Comparison of ENCODE assay signal across 13 cellular contexts in genomic region chr17:14320734-14321475, GRCh38. TPM values are rescaled to one million over a fixed set of nuclear protein-coding genes. Genes with fewer than 3 reads are reported as not detected.
DNase-seq lines count a peak whose midpoint lies in the region; ATAC-seq, FAIRE-seq and TF ChIP-seq lines count a peak whose summit lies in the region.
"Had no signal": no experiment of that assay in that cellular context is flagged by ENCODE, and none has a peak within 500 bp of the region (broad histone marks: within the 10 kb centered on the region; RNA-seq: fewer than 3 reads in every experiment).

No MANE protein-coding gene starts in this region.

- DNase-seq in CD8-positive, alpha-beta memory T cell = no peak
- DNase-seq in NCI-H1105 treated with DMSO at 0.1 percent for 48 hours (lab: John Stamatoyannopoulos, UW) (peak; percentile 94), astrocyte (ENCODE audit: low read depth) (peak; percentile 38), suprapubic skin (ENCODE audit: low spot score in 2 of 2) (no peak), hypothalamus (lab: John Stamatoyannopoulos, UW) (no peak), GM12892 (ENCODE audit: insufficient read length) (no peak)
- no peak for DNase-seq in naive thymus-derived CD8-positive, alpha-beta T cell
- DNase-seq: activated CD8-positive, alpha-beta memory T cell treated with anti-CD3 and anti-CD28 coated beads, Interleukin-2, amount 10 ng/mL, durations not matched to agents 7 days and 5 days; MM.1S; SJCRH30; tibial artery had no signal

- TF ChIP-seq POLR2A in suprapubic skin (IDR thresholded peaks at IDR 0.05) (no peak), GM12892 (IDR thresholded peaks at IDR 0.05; ENCODE audit: low read depth, low read length) (no peak)

- no peak overlapping the region for H3K4me3 ChIP-seq in CD8-positive, alpha-beta memory T cell (ENCODE audit: low read length)
- H3K4me3 ChIP-seq in astrocyte (ENCODE audit: insufficient read depth, low read depth, low read length) (no peak overlapping the region), suprapubic skin (no peak overlapping the region)
- H3K4me3 ChIP-seq: adrenal gland, SJCRH30, tibial artery had no signal

- CTCF ChIA-PET in CD8-positive, alpha-beta memory T cell (lab: Charles Lee) = interaction anchor here (0.8 to 1.5 kb wide), 2 partner anchors 9 to 11 kb away, joined by 3 read pairs; no protein-coding TSS in a partner anchor

- H3K9ac ChIP-seq in astrocyte (ENCODE audit: low read length) = peak overlapping the region; percentile 3

- no peak for TF ChIP-seq EP300 in suprapubic skin (IDR thresholded peaks at IDR 0.05)

- H3K27ac Mint-ChIP-seq in CD8-positive, alpha-beta memory T cell = peak overlapping the region in 3 of 8 donors; percentile 0 to 70 (median 34)
- H3K27ac Mint-ChIP-seq in astrocyte (ENCODE audit: unreplicated experiment) = no peak overlapping the region
- H3K27ac Mint-ChIP-seq in naive thymus-derived CD8-positive, alpha-beta T cell = peak overlapping the region in 6 of 10 donors; percentile 6 to 71 (median 38)

- no peaks in the 10 kb centered on the region for H3K9me3 Mint-ChIP-seq in CD8-positive, alpha-beta memory T cell
- H3K9me3 Mint-ChIP-seq in astrocyte (ENCODE audit: unreplicated experiment) = no peaks in the 10 kb centered on the region
- no peaks in the 10 kb centered on the region for H3K9me3 Mint-ChIP-seq in naive thymus-derived CD8-positive, alpha-beta T cell

- FAIRE-seq in astrocyte (lab: Jason Lieb, UNC) = no peak
- FAIRE-seq in GM12892 (lab: Jason Lieb, UNC) = no peak

- POLR2A ChIA-PET in CD8-positive, alpha-beta memory T cell (lab: Charles Lee) = no interaction called here
- POLR2A ChIA-PET in naive thymus-derived CD8-positive, alpha-beta T cell (lab: Charles Lee) = interaction anchor here (0.8 kb wide), 1 partner anchor 12 kb away, joined by 13 read pairs; no protein-coding TSS in a partner anchor

- H3K4me2 ChIP-seq in astrocyte (ENCODE audit: low read length) = peak overlapping the region; percentile 65

- no peak for ATAC-seq in naive thymus-derived CD8-positive, alpha-beta T cell
- no peak for ATAC-seq in HG03439 (IDR thresholded peaks at IDR 0.05; ENCODE audit: unreplicated experiment)

- peaks cover 0 to 7% (median 0%) of the 10 kb centered on the region in 3 donors for H3K36me3 Mint-ChIP-seq in CD8-positive, alpha-beta memory T cell
- peaks cover 4% of the 10 kb centered on the region for H3K36me3 Mint-ChIP-seq in astrocyte (ENCODE audit: low read depth, unreplicated experiment)
- H3K36me3 Mint-ChIP-seq in naive thymus-derived CD8-positive, alpha-beta T cell = peaks cover 0 to 36% (median 3%) of the 10 kb centered on the region in 3 donors

- WGBS in suprapubic skin = 53% methylated on average over 13 of the region's 13 CpGs

- no peaks in the 10 kb centered on the region for H3K9me3 ChIP-seq in CD8-positive, alpha-beta memory T cell (ENCODE audit: low read length)
- no peaks in the 10 kb centered on the region for H3K9me3 ChIP-seq in astrocyte (ENCODE audit: insufficient read depth, low read depth, low read length)
- no peaks in the 10 kb centered on the region for H3K9me3 ChIP-seq in suprapubic skin
- H3K9me3 ChIP-seq: adrenal gland, SJCRH30, tibial artery had no signal

- H3K4me1 Mint-ChIP-seq in CD8-positive, alpha-beta memory T cell = peaks cover 77 to 93% (median 78%) of the 10 kb centered on the region in 3 donors
- H3K4me1 Mint-ChIP-seq in astrocyte (ENCODE audit: low read depth, unreplicated experiment) = peaks cover 22% of the 10 kb centered on the region
- H3K4me1 Mint-ChIP-seq in naive thymus-derived CD8-positive, alpha-beta T cell = peaks cover 53 to 95% (median 87%) of the 10 kb centered on the region in 4 donors

- H2AFZ ChIP-seq in astrocyte (ENCODE audit: low read depth, low read length) = no peak overlapping the region

- H3K27me3 ChIP-seq in CD8-positive, alpha-beta memory T cell (ENCODE audit: insufficient read depth, low read length, poor library complexity, severe bottlenecking) = no peaks in the 10 kb centered on the region
- H3K27me3 ChIP-seq in astrocyte (ENCODE audit: insufficient read depth, low read length) (no peaks in the 10 kb centered on the region), suprapubic skin (peaks cover 2% of the 10 kb centered on the region)
- H3K27me3 ChIP-seq: adrenal gland, SJCRH30 had no signal

- no peaks in the 10 kb centered on the region for H3K27me3 Mint-ChIP-seq in CD8-positive, alpha-beta memory T cell
- no peaks in the 10 kb centered on the region for H3K27me3 Mint-ChIP-seq in astrocyte (ENCODE audit: low read depth, unreplicated experiment)
- H3K27me3 Mint-ChIP-seq in naive thymus-derived CD8-positive, alpha-beta T cell = no peaks in the 10 kb centered on the region
- H3K27me3 Mint-ChIP-seq: activated CD8-positive, alpha-beta memory T cell treated with anti-CD3 and anti-CD28 coated beads, Interleukin-2, amount 10 ng/mL, durations not matched to agents 7 days and 5 days had no signal

- H3K4me3 Mint-ChIP-seq in CD8-positive, alpha-beta memory T cell = peak overlapping the region in 4 of 7 donors; percentile 0 to 44 (median 22)
- no peak overlapping the region for H3K4me3 Mint-ChIP-seq in astrocyte (ENCODE audit: unreplicated experiment)
- H3K4me3 Mint-ChIP-seq in naive thymus-derived CD8-positive, alpha-beta T cell = peak overlapping the region in 5 of 10 donors; percentile 22 to 55 (median 28)
- H3K4me3 Mint-ChIP-seq: activated CD8-positive, alpha-beta memory T cell treated with anti-CD3 and anti-CD28 coated beads, Interleukin-2, amount 10 ng/mL, durations not matched to agents 7 days and 5 days had no signal

- no peaks in the 10 kb centered on the region for H3K36me3 ChIP-seq in CD8-positive, alpha-beta memory T cell (ENCODE audit: insufficient read depth, low read length)
- no peaks in the 10 kb centered on the region for H3K36me3 ChIP-seq in astrocyte (ENCODE audit: insufficient read depth, low read length)
- H3K36me3 ChIP-seq in suprapubic skin = no peaks in the 10 kb centered on the region
- H3K36me3 ChIP-seq: adrenal gland, SJCRH30, tibial artery had no signal

- no peak overlapping the region for H3K27ac ChIP-seq in CD8-positive, alpha-beta memory T cell (ENCODE audit: low read depth, low read length)
- no peak overlapping the region for H3K27ac ChIP-seq in astrocyte (ENCODE audit: low read depth, low read length)
- H3K27ac ChIP-seq in suprapubic skin = no peak overlapping the region
- H3K27ac ChIP-seq: adrenal gland, SJCRH30, tibial artery had no signal

- TF ChIP-seq CTCF in astrocyte (IDR thresholded peaks at IDR 0.05; ENCODE audit: insufficient read depth, low read depth, low read length) (no peak), suprapubic skin (IDR thresholded peaks at IDR 0.05) (no peak)

- peaks cover 52% of the 10 kb centered on the region for H3K4me1 ChIP-seq in CD8-positive, alpha-beta memory T cell (ENCODE audit: insufficient read depth, low read length)
- H3K4me1 ChIP-seq in astrocyte (ENCODE audit: insufficient read depth, low read length) = peaks cover 17% of the 10 kb centered on the region
- H3K4me1 ChIP-seq in suprapubic skin = no peaks in the 10 kb centered on the region
- H3K4me1 ChIP-seq: adrenal gland, SJCRH30, tibial artery had no signal

- peaks cover 94% of the 10 kb centered on the region for H3K79me2 ChIP-seq in astrocyte (ENCODE audit: insufficient read depth, low read length)

- H4K20me1 ChIP-seq in astrocyte (ENCODE audit: insufficient read depth, low read length) = peaks cover 93% of the 10 kb centered on the region

RNA-seq across cellular contexts. Expression of gene HS3ST3B1, which starts 20.0 kb away (rescaled TPM):
- total RNA-seq in CD8-positive, alpha-beta memory T cell = 1 to 10 TPM; 5.5 to 6.0 TPM
- polyA plus RNA-seq in CD8-positive, alpha-beta memory T cell = 11.0 TPM
- total RNA-seq in astrocyte (8.7 and 8.9 TPM in 2 replicates), suprapubic skin (10 to 100 TPM in 3 of 4 donors, 1 to 10 TPM in 1; 7.3 to 21.2 (median 14.7) TPM)
- total RNA-seq in naive thymus-derived CD8-positive, alpha-beta T cell = 10 to 100 TPM; 37.5 to 37.6 TPM
- 10 to 100 TPM in 2 of 3 donors, 1 to 10 TPM in 1; 9.2 to 12.7 (median 11.8) TPM for polyA plus RNA-seq in naive thymus-derived CD8-positive, alpha-beta T cell
- 0.89 TPM for polyA plus RNA-seq in GM12892 (2012; ENCODE audit: missing spikeins)

Comparison
In these comparisons a context has a peak if more than half of its experiments do, and no peak if none do; other contexts are left out.
1. DNase-seq: peak in NCI-H1105 treated with DMSO at 0.1 percent for 48 hours (single experiment) and astrocyte (single experiment); none in CD8-positive, alpha-beta memory T cell (0 of 5), naive thymus-derived CD8-positive, alpha-beta T cell (0 of 10), suprapubic skin (0 of 2), hypothalamus (0 of 51) and GM12892 (single experiment).